Comparison of ENCODE assay signal across 2 cellular contexts in the genomic region with DNA sequence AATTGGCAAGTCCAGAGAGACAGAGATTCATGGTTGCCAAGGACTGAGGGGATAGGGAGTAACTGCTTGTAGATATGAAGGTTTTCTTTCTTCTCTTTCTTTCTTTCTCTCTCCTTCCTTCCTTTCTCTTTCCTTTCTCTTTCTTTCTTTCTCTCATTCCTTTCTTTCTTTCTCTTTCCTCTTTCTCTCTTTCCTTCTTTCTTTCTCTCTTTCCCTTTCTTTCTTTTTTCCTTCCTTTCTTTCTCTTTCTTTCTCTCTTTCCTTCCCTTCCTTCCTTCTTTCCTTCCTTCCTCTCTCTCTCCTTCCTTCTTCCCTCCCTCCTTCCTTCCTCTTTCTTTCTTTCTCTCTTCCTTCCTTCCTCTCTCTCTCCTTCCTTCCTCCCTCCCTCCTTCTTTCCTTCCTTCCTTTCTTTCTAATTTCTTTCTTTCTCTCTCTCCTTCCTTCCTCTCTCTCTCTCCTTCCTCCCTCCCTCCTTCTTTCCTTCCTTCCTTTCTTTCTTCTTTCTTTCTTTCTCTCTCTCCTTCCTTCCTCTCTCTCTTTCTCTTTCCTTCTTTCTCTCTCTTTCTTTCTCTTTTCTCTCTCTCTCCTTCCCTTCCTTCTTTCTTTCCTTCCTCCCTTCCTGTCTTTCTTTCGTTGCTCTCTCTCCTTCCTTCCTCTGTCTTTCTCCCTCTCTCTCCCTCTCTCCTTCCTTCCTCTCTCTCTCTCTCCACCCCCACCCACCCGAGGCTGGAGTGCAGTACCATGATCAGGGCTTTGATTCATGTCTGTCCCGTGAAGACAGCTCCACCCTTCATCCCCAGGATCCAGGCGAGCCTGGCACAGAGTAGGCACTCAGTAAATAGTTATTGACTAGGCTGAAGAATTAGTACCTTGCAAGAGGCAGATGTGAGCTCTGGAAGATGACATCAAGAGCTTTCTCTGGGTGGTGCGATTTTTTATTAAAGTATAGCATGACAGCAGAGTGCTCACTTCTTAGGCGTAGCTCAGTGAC.
TF ChIP-seq lines count a peak whose summit lies in the region.

No MANE protein-coding gene starts in this region.

TF ChIP-seq in HEK293, 187 proteins besides CTCF, POLR2A, EP300 and RAD21 (continued from another document):
- TF ChIP-seq ZNF366 (tag by site-specific recombination; conservative IDR thresholded peaks at IDR 0.05) (peak; percentile 97), HOXD13 (CRISPR knock-in tag; IDR thresholded peaks at IDR 0.05; ENCODE audit: borderline replicate concordance) (no peak), ZNF707 (tag by site-specific recombination; IDR thresholded peaks at IDR 0.05) (no peak), ZNF148 (tag by site-specific recombination; IDR thresholded peaks at IDR 0.05; ENCODE audit: borderline replicate concordance) (0 out of 2 replicates have a peak, but pooled peaks have one; percentile 6), ZNF473 (tag by site-specific recombination; IDR thresholded peaks at IDR 0.05) (no peak), ZBTB17 (tag by site-specific recombination; IDR thresholded peaks at IDR 0.05) (peak; percentile 41; the same call in 1 of the 2 replicates), ZNF280C (tag by site-specific recombination; IDR thresholded peaks at IDR 0.05) (no peak), ZNF776 (tag by site-specific recombination; IDR thresholded peaks at IDR 0.05; ENCODE audit: borderline replicate concordance) (0 out of 2 replicates have a peak, but pooled peaks have one; percentile 12), ZNF394 (tag by site-specific recombination; IDR thresholded peaks at IDR 0.05; ENCODE audit: borderline replicate concordance) (no peak), SALL2 (tag by site-specific recombination; IDR thresholded peaks at IDR 0.05; ENCODE audit: borderline replicate concordance) (peak; percentile 10; the same call in 1 of the 2 replicates), ZNF223 (tag by site-specific recombination; IDR thresholded peaks at IDR 0.05) (no peak), PRDM1 (tag by site-specific recombination; IDR thresholded peaks at IDR 0.05) (peak; percentile 98), ZNF596 (tag by site-specific recombination; IDR thresholded peaks at IDR 0.05) (peak; percentile 82)
- TF ChIP-seq, protein P1, sequence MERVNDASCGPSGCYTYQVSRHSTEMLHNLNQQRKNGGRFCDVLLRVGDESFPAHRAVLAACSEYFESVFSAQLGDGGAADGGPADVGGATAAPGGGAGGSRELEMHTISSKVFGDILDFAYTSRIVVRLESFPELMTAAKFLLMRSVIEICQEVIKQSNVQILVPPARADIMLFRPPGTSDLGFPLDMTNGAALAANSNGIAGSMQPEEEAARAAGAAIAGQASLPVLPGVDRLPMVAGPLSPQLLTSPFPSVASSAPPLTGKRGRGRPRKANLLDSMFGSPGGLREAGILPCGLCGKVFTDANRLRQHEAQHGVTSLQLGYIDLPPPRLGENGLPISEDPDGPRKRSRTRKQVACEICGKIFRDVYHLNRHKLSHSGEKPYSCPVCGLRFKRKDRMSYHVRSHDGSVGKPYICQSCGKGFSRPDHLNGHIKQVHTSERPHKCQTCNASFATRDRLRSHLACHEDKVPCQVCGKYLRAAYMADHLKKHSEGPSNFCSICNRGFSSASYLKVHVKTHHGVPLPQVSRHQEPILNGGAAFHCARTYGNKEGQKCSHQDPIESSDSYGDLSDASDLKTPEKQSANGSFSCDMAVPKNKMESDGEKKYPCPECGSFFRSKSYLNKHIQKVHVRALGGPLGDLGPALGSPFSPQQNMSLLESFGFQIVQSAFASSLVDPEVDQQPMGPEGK (tag by site-specific recombination; IDR thresholded peaks at IDR 0.05), result no peak

TF ChIP-seq in WTC11, 78 proteins besides CTCF, POLR2A, EP300 and RAD21 (continued from another document):
- TF ChIP-seq ZNF512 (CRISPR knock-in tag; IDR thresholded peaks at IDR 0.05; ENCODE audit: borderline replicate concordance), result peak; percentile 82
- no peak for TF ChIP-seq ZNF423 (CRISPR knock-in tag; IDR thresholded peaks at IDR 0.05)
